Comparison of ENCODE assay signal across 2 cellular contexts in the genomic region with DNA sequence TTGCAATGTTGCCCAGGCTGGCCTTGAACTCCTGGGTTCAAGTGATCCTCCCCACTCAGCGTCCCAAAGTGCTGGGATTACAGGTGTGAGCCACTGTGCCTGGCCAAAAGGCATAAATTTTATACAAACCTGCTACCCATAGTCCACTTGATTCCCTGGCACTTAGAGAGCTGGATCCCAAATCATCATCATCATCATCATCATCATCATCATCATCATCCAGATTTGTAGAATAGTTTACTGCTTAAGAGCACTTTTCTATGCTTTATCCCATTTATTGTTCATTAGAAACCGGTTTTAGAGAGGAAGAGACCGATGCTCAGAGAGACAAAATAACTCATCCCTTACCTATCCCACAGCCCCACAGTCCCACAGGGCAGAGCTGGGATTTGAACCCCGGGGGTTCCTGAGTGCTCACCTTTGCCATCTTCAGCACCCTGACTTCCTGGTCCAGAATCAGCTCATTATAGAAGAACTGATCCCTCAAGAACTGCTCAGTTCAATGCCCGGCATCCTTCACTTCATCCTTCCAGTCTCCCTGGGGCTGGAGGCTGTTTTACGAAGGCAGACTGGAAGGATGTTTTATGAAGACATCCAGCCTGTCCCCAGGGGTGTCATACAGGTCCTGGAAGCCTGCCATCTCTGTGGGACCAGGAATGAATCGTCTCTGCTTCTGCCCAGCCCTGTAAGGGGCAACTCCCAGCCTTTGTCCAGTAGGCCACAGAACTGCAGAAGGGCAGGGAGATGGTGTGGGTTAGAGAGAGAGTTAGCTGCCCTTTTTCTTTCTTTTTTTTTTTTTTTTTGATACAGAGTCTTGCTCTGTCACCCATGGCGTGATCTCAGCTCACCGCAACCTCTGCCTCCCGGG.
TF ChIP-seq lines count a peak whose summit lies in the region.

No MANE protein-coding gene starts in this region.

TF ChIP-seq in H1, 55 proteins besides CTCF, POLR2A, EP300 and RAD21:
- TF ChIP-seq GABPA (IDR thresholded peaks at IDR 0.05; ENCODE audit: borderline replicate concordance, insufficient read depth, low read length) (no peak), POLR2AphosphoS5 (IDR thresholded peaks at IDR 0.05; ENCODE audit: low read depth, low read length) (no peak), RBBP5 (IDR thresholded peaks at IDR 0.05; ENCODE audit: borderline replicate concordance, low read depth, low read length) (no peak), ASH2L (IDR thresholded peaks at IDR 0.05; ENCODE audit: low read length) (no peak), TEAD4 (IDR thresholded peaks at IDR 0.05; ENCODE audit: low read depth, low read length) (no peak), RFX5 (IDR thresholded peaks at IDR 0.05; ENCODE audit: borderline replicate concordance, low read depth, low read length) (no peak), SIRT6 (IDR thresholded peaks at IDR 0.05; ENCODE audit: low read length) (no peak), SP1 (IDR thresholded peaks at IDR 0.05; ENCODE audit: low read depth, low read length) (no peak), HDAC2 (IDR thresholded peaks at IDR 0.05; ENCODE audit: borderline replicate concordance in 1 of 2, low read depth in 2 of 2, low read length in 2 of 2) (no peak), CEBPB (IDR thresholded peaks at IDR 0.05; ENCODE audit: low read depth, low read length) (no peak), ZNF274 (IDR thresholded peaks at IDR 0.05; ENCODE audit: borderline replicate concordance, extremely low read depth, low read length) (no peak), TAF7 (optimal IDR thresholded peaks at IDR 0.05; ENCODE audit: borderline replicate concordance, low read depth, low read length) (no peak), JUND (IDR thresholded peaks at IDR 0.05; ENCODE audit: low read length) (no peak), SRF (IDR thresholded peaks at IDR 0.05; ENCODE audit: low read depth, low read length) (no peak)
- TF ChIP-seq, protein P1, sequence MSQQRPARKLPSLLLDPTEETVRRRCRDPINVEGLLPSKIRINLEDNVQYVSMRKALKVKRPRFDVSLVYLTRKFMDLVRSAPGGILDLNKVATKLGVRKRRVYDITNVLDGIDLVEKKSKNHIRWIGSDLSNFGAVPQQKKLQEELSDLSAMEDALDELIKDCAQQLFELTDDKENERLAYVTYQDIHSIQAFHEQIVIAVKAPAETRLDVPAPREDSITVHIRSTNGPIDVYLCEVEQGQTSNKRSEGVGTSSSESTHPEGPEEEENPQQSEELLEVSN (IDR thresholded peaks at IDR 0.05): no peak
- TF ChIP-seq, protein P2, sequence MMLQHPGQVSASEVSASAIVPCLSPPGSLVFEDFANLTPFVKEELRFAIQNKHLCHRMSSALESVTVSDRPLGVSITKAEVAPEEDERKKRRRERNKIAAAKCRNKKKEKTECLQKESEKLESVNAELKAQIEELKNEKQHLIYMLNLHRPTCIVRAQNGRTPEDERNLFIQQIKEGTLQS (IDR thresholded peaks at IDR 0.05; ENCODE audit: insufficient read depth, low read depth, low read length): no peak

TF ChIP-seq in SK-N-SH, 30 proteins besides CTCF, POLR2A, EP300 and RAD21:
- TF ChIP-seq JUND (IDR thresholded peaks at IDR 0.05): no peak
- TF ChIP-seq MEF2A (IDR thresholded peaks at IDR 0.05; ENCODE audit: borderline replicate concordance, low read depth): no peak
- no peak for TF ChIP-seq SIN3A (IDR thresholded peaks at IDR 0.05; ENCODE audit: borderline replicate concordance, low read depth, low read length)
- no peak for TF ChIP-seq RFX5 (IDR thresholded peaks at IDR 0.05; ENCODE audit: low read length)
- TF ChIP-seq EZH2phosphoT487 (IDR thresholded peaks at IDR 0.05; ENCODE audit: borderline replicate concordance, low read depth): no peak
- no peak for TF ChIP-seq FOXJ3 (CRISPR knock-in tag; IDR thresholded peaks at IDR 0.05)
- TF ChIP-seq, protein P3, sequence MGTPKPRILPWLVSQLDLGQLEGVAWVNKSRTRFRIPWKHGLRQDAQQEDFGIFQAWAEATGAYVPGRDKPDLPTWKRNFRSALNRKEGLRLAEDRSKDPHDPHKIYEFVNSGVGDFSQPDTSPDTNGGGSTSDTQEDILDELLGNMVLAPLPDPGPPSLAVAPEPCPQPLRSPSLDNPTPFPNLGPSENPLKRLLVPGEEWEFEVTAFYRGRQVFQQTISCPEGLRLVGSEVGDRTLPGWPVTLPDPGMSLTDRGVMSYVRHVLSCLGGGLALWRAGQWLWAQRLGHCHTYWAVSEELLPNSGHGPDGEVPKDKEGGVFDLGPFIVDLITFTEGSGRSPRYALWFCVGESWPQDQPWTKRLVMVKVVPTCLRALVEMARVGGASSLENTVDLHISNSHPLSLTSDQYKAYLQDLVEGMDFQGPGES (IDR thresholded peaks at IDR 0.05; ENCODE audit: low read depth, low read length): no peak
- TF ChIP-seq, protein P4, sequence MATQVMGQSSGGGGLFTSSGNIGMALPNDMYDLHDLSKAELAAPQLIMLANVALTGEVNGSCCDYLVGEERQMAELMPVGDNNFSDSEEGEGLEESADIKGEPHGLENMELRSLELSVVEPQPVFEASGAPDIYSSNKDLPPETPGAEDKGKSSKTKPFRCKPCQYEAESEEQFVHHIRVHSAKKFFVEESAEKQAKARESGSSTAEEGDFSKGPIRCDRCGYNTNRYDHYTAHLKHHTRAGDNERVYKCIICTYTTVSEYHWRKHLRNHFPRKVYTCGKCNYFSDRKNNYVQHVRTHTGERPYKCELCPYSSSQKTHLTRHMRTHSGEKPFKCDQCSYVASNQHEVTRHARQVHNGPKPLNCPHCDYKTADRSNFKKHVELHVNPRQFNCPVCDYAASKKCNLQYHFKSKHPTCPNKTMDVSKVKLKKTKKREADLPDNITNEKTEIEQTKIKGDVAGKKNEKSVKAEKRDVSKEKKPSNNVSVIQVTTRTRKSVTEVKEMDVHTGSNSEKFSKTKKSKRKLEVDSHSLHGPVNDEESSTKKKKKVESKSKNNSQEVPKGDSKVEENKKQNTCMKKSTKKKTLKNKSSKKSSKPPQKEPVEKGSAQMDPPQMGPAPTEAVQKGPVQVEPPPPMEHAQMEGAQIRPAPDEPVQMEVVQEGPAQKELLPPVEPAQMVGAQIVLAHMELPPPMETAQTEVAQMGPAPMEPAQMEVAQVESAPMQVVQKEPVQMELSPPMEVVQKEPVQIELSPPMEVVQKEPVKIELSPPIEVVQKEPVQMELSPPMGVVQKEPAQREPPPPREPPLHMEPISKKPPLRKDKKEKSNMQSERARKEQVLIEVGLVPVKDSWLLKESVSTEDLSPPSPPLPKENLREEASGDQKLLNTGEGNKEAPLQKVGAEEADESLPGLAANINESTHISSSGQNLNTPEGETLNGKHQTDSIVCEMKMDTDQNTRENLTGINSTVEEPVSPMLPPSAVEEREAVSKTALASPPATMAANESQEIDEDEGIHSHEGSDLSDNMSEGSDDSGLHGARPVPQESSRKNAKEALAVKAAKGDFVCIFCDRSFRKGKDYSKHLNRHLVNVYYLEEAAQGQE (IDR thresholded peaks at IDR 0.05; ENCODE audit: low read depth, low read length): no peak
- TF ChIP-seq, protein P5, sequence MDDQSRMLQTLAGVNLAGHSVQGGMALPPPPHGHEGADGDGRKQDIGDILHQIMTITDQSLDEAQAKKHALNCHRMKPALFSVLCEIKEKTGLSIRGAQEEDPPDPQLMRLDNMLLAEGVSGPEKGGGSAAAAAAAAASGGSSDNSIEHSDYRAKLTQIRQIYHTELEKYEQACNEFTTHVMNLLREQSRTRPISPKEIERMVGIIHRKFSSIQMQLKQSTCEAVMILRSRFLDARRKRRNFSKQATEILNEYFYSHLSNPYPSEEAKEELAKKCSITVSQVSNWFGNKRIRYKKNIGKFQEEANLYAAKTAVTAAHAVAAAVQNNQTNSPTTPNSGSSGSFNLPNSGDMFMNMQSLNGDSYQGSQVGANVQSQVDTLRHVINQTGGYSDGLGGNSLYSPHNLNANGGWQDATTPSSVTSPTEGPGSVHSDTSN (IDR thresholded peaks at IDR 0.05): no peak
- TF ChIP-seq TCF12 (IDR thresholded peaks at IDR 0.05): no peak
